ENCODE assay signal across 8 cellular contexts in the genomic region with DNA sequence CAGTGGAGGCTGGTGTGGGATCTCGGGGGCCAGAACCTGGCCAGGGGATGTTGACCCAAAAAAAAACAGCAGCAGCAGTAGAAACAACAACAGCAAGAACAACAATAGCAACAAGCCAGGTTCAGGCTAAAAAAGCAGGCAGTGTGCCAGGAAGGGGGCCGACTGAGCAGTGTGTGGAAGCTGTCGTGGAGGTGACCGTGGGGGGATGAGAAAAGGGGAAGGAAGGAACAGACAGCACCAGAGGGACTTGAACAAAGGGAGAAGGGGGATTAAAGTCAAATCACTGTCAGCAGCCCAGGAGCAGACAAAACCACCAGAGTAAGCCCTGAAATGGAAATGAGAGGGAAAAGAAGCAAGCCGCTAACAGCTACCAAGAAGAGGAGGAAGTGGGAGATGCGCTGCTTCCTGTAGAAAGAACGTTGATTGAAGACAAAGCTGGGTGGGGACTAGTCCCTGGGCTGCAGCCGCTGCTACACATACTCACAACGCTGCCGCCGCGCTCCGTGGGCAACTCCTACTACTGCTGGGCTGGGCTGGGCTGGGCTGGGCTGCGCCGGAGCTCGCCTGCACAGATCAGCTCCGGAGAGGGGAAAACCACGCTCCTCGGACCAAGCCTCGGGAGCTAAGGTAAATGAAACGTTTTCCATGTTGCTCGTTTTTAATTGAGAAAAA. TPM values are rescaled to one million over a fixed set of nuclear protein-coding genes. Genes with fewer than 3 reads are reported as not detected.
DNase-seq lines count a peak whose midpoint lies in the region; ATAC-seq, FAIRE-seq and TF ChIP-seq lines count a peak whose summit lies in the region.

A gene (plus strand): TSS at position 449 of the 672 bp plus-strand sequence. CDS start 90,067 bp downstream, outside the sequence.

- ATAC-seq in GM19455 (IDR thresholded peaks at IDR 0.05; ENCODE audit: unreplicated experiment) (peak; percentile 82), HG03571 (IDR thresholded peaks at IDR 0.05; ENCODE audit: unreplicated experiment) (peak; percentile 88)

- H3K36me3 ChIP-seq in NT2/D1 (ENCODE audit: insufficient read depth, insufficient read length, low read length): no peaks in the 10 kb centered on the region
- H3K36me3 ChIP-seq in endothelial cell of umbilical vein (ENCODE audit: control insufficient read depth in 2 of 2, extremely low read depth in 1 of 2, insufficient read depth in 2 of 2, low read length in 2 of 2): no peaks in the 10 kb centered on the region

- peaks cover 82% of the 10 kb centered on the region for H3K4me1 Mint-ChIP-seq in CD14-positive monocyte

- no peak for TF ChIP-seq POLR2A in endothelial cell of umbilical vein (IDR thresholded peaks at IDR 0.05; ENCODE audit: low read depth, low read length)

- H3K79me2 ChIP-seq in endothelial cell of umbilical vein (ENCODE audit: control insufficient read depth, insufficient read depth, low read length): no peaks in the 10 kb centered on the region

- peak within 1 kb of the TSS; percentile 80 for H3K4me2 ChIP-seq in endothelial cell of umbilical vein (ENCODE audit: insufficient read depth, low read length)

- H3K27ac ChIP-seq in endothelial cell of umbilical vein (ENCODE audit: insufficient read depth, low read depth, low read length): no peak within 1 kb of the TSS

- H4K20me1 ChIP-seq in endothelial cell of umbilical vein (replicated peaks; ENCODE audit: control insufficient read depth, extremely low read depth, insufficient read depth, low read length): no peaks in the 10 kb centered on the region

- peaks cover 0 to 1% (median 0%) of the 10 kb centered on the region in 7 donors for H3K9me3 Mint-ChIP-seq in CD14-positive monocyte

- H3K4me1 ChIP-seq in NT2/D1 (ENCODE audit: insufficient read depth, insufficient read length): no peaks in the 10 kb centered on the region
- H3K4me1 ChIP-seq in endothelial cell of umbilical vein (ENCODE audit: control insufficient read depth, extremely low read depth, insufficient read depth, low read length): peaks cover 9% of the 10 kb centered on the region

- H3K9ac ChIP-seq in NT2/D1 (ENCODE audit: insufficient read length, low read depth): peak within 1 kb of the TSS; percentile 72
- no peak within 1 kb of the TSS for H3K9ac ChIP-seq in endothelial cell of umbilical vein (replicated peaks; ENCODE audit: extremely low read depth, insufficient read depth, low read length)

- H3K27me3 ChIP-seq in NT2/D1 (ENCODE audit: insufficient read depth, insufficient read length) (no peaks in the 10 kb centered on the region), endothelial cell of umbilical vein (ENCODE audit: control insufficient read depth in 2 of 2, insufficient read depth in 2 of 2, low read length in 2 of 2) (peaks cover 38 to 63% of the 10 kb centered on the region in 2 experiments)

- intact Hi-C loops in CD14-positive monocyte (cut with micrococcal nuclease): loop anchor here in 1 of 2 donors (5.0 kb wide), 1 partner anchor 78 kb away; no protein-coding TSS in a partner anchor
- intact Hi-C loops in endothelial cell of umbilical vein (cut with micrococcal nuclease): no loop called here

- H3K4me3 Mint-ChIP-seq in CD14-positive monocyte: peak within 1 kb of the TSS; percentile 96 to 97

- peak within 1 kb of the TSS; percentile 48 for H3K4me3 ChIP-seq in NT2/D1 (ENCODE audit: insufficient read length, low read depth)
- peak within 1 kb of the TSS in 1 of 3 experiments; percentile 42 for H3K4me3 ChIP-seq in endothelial cell of umbilical vein (replicated peaks in 1 of 3; ENCODE audit: insufficient read depth in 1 of 3, low read depth in 1 of 3, low read length in 3 of 3)

- CTCF ChIA-PET in endothelial cell of umbilical vein (lab: Charles Lee): interaction anchor here (1.2 to 1.8 kb wide), 3 partner anchors 13 to 118 kb away, joined by 3 to 9 read pairs (median 3); no protein-coding TSS in a partner anchor

- H2AFZ ChIP-seq in endothelial cell of umbilical vein (ENCODE audit: low read depth, low read length): peak within 1 kb of the TSS; percentile 66

- H3K27ac Mint-ChIP-seq in CD14-positive monocyte: peak within 1 kb of the TSS; percentile 93 to 97 (median 95)

- FAIRE-seq in endothelial cell of umbilical vein (lab: Jason Lieb, UNC): peak; percentile 58

- BruUV-seq in endothelial cell of umbilical vein (replicated peaks; lab: Mats Ljungman, UMichigan): no TSS peak

- no peaks in the 10 kb centered on the region for H3K9me1 ChIP-seq in endothelial cell of umbilical vein (replicated peaks; ENCODE audit: control insufficient read depth, extremely low read depth, insufficient read depth, low read length)

- TF ChIP-seq CTCF in CD14-positive monocyte (IDR thresholded peaks at IDR 0.05) (no peak), endothelial cell of umbilical vein (IDR thresholded peaks at IDR 0.05; ENCODE audit: extremely low read depth in 1 of 2, insufficient read depth in 1 of 2, low read depth in 1 of 2, low read length in 2 of 2) (no peak)

- dilution Hi-C loops in endothelial cell of umbilical vein (cut with MboI; ENCODE audit: extremely low pct_ligation_motif_present, low sequenced_read_pairs): no loop called here

- DNase-seq in CD14-positive monocyte (ENCODE audit: low spot score): peak; percentile 77
- no peak for DNase-seq in NT2/D1 (ENCODE audit: low read depth, low spot score)
- peak; percentile 76 for DNase-seq in activated CD8-positive, alpha-beta memory T cell treated with anti-CD3 and anti-CD28 coated beads, Interleukin-2, amount 50 U/mL, for 4 hours
- DNase-seq in endothelial cell of umbilical vein (ENCODE audit: low read depth, low spot score): peak; percentile 41
- DNase-seq in middle frontal gyrus (ENCODE audit: extremely low spot score, low spot score): peak; percentile 59
- DNase-seq in stimulated activated CD8-positive, alpha-beta memory T cell treated with anti-CD3 and anti-CD28 coated beads, Interleukin-2, amount 100 ng/mL, for 1 hour (ENCODE audit: low read depth in 2 of 2): peak; percentile 66 to 70

- H3K9me3 ChIP-seq in NT2/D1 (ENCODE audit: insufficient read depth, low read length) (no peaks in the 10 kb centered on the region), endothelial cell of umbilical vein (replicated peaks; ENCODE audit: control insufficient read depth, insufficient read depth, low read length) (no peaks in the 10 kb centered on the region)

- peaks cover 7 to 9% of the 10 kb centered on the region in 2 donors for H3K36me3 Mint-ChIP-seq in CD14-positive monocyte

- POLR2A ChIA-PET in endothelial cell of umbilical vein (lab: Charles Lee): no interaction called here

- peaks cover 0 to 2% (median 0%) of the 10 kb centered on the region in 3 donors for H3K27me3 Mint-ChIP-seq in CD14-positive monocyte (ENCODE audit: low read depth in 3 of 3)

TF ChIP-seq in endothelial cell of umbilical vein, 7 proteins besides CTCF, POLR2A, EP300 and RAD21:
- no peak for TF ChIP-seq JUN (IDR thresholded peaks at IDR 0.05; ENCODE audit: borderline replicate concordance, insufficient read depth, insufficient read length, low read depth)
- TF ChIP-seq EZH2 (IDR thresholded peaks at IDR 0.05; ENCODE audit: borderline replicate concordance, low read depth, low read length, severe bottlenecking): no peak
- no peak for TF ChIP-seq POLR2AphosphoS5 (IDR thresholded peaks at IDR 0.05; ENCODE audit: insufficient read depth, low read depth, low read length)
- TF ChIP-seq FOS (IDR thresholded peaks at IDR 0.05; ENCODE audit: borderline replicate concordance, insufficient read depth, low read length): no peak
- TF ChIP-seq, protein P1, sequence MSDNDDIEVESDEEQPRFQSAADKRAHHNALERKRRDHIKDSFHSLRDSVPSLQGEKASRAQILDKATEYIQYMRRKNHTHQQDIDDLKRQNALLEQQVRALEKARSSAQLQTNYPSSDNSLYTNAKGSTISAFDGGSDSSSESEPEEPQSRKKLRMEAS (IDR thresholded peaks at IDR 0.05; ENCODE audit: insufficient read depth, insufficient read length): no peak
- TF ChIP-seq GATA2 (IDR thresholded peaks at IDR 0.05; ENCODE audit: insufficient read depth, insufficient read length, low read depth, low read length): no peak
- no peak for TF ChIP-seq MYC (IDR thresholded peaks at IDR 0.05; ENCODE audit: low read depth, low read length)

RNA-seq across cellular contexts. Expression of the gene that starts here (rescaled TPM):
- polyA plus RNA-seq in CD14-positive monocyte (100 to 1,000 TPM; 146 to 151 TPM), endothelial cell of umbilical vein (not detected in 2 replicates)
- total RNA-seq in endothelial cell of umbilical vein: not detected in 2 replicates
- 0.05 and 0.06 TPM in 2 replicates for polyA plus RNA-seq in endothelial cell of umbilical vein (2011; cell fraction: cytosol; rRNA removed)
- not detected in 2 replicates for polyA plus RNA-seq in endothelial cell of umbilical vein (2011; cell fraction: nucleus; rRNA removed)
- 0.05 and 0.27 TPM in 2 replicates for polyA plus RNA-seq in endothelial cell of umbilical vein (2012)
- not detected in 2 replicates for polyA minus RNA-seq in endothelial cell of umbilical vein
- polyA minus RNA-seq in endothelial cell of umbilical vein (2011; cell fraction: cytosol; rRNA and poly(A)+ RNA removed): not detected
- polyA minus RNA-seq in endothelial cell of umbilical vein (2011; cell fraction: nucleus; rRNA and poly(A)+ RNA removed): 0.14 TPM in 1 of 2 replicates, not detected in the other

Comparison
In these comparisons a context has a peak if more than half of its experiments do, and no peak if none do; other contexts are left out.
1. RNA of the gene that starts here (polyA plus RNA-seq): 146 to 151 TPM in CD14-positive monocyte; 0.05 to 0.27 TPM in endothelial cell of umbilical vein; every median in the first group is over 100 times any median in the second.
2. Peak in DNase-seq and H3K4me2 ChIP-seq in endothelial cell of umbilical vein; RNA of the gene not detected or under 1 TPM.